14 cellular contexts compared by ENCODE assay signal in the genomic region with DNA sequence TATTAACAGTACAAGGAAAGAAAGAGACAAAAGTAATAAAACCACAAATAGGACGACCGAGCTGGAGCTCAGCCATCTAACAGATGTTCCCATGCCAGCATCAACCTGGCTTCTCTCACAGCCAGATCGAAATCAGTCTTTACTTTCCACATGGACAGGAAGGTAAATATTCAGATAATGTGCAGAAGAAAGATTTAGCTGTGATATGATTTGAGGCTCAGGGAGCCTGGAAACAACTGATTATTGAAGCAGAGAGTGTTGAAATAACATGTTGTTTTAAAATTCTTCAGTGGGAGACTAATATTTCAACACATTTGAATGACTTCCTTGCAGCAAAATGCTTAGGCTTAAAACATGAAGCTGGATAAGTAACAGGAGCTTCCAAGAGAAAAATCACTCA.
A peak's percentile ranks its signal among the peaks of the same experiment; 100 is the strongest.
DNase-seq lines count a peak whose midpoint lies in the region; ATAC-seq and TF ChIP-seq lines count a peak whose summit lies in the region.
"Had no signal": no experiment of that assay in that cellular context is flagged by ENCODE, and none has a peak within 500 bp of the region (broad histone marks: within the 10 kb centered on the region; RNA-seq: fewer than 3 reads in every experiment).

No MANE protein-coding gene starts in this region.

- H3K4me1 ChIP-seq in transverse colon, result peaks cover 0 to 8% (median 2%) of the 10 kb centered on the region in 4 donors

- in situ Hi-C loops in transverse colon (cut with MboI; ENCODE audit: low pct_ligation_motif_present in 1 of 4, low pct_unique_long_range_greater_than_20kb in 1 of 4, low sequenced_read_pairs in 3 of 4), result loop anchor here in 2 of 4 donors (25.0 kb wide), 2 partner anchors 597 to 797 kb away; no protein-coding TSS in a partner anchor

- H3K4me1 Mint-ChIP-seq in activated CD8-positive, alpha-beta T cell treated with anti-CD3 and anti-CD28 coated beads for 36 hours (ENCODE audit: low read depth), result peaks cover 51% of the 10 kb centered on the region

- TF ChIP-seq POLR2A in transverse colon (IDR thresholded peaks at IDR 0.05), result no peak

- no peaks in the 10 kb centered on the region for H3K27me3 ChIP-seq in transverse colon

- H3K4me3 ChIP-seq in fibroblast of villous mesenchyme (ENCODE audit: low read depth, low read length), result no peak overlapping the region
- no peak overlapping the region for H3K4me3 ChIP-seq in transverse colon

- WGBS in transverse colon (ENCODE audit: low coverage in 1 of 2), 2 donors, result 32 to 34% methylated on average over 3 of the region's 3 CpGs

- H3K36me3 Mint-ChIP-seq in activated CD8-positive, alpha-beta T cell treated with anti-CD3 and anti-CD28 coated beads for 36 hours (ENCODE audit: low read depth), result peaks cover 8% of the 10 kb centered on the region

- DNase-seq in DMS 273 (lab: John Stamatoyannopoulos, UW; ENCODE audit: unreplicated experiment), result peak; percentile 2
- no peak for DNase-seq in DMS 273 treated with DMSO at 0.1 percent for 48 hours (lab: John Stamatoyannopoulos, UW)
- DNase-seq in GM03348 (ENCODE audit: low spot score), result peak; percentile 39
- DNase-seq in activated CD8-positive, alpha-beta T cell treated with anti-CD3 and anti-CD28 coated beads for 36 hours, result no peak
- peak; percentile 78 for DNase-seq in fibroblast of villous mesenchyme (ENCODE audit: low read depth)
- DNase-seq in T1000 (lab: John Stamatoyannopoulos, UW), result no peak
- DNase-seq in transverse colon, result no peak
- DNase-seq in DMS114 treated with DMSO at 0.1 percent for 48 hours (lab: John Stamatoyannopoulos, UW; ENCODE audit: unreplicated experiment), result no peak
- DNase-seq: activated CD4-positive, alpha-beta T cell treated with anti-CD3 and anti-CD28 coated beads, Interleukin-2, amount 50 U/mL, for 1 hour; activated effector memory CD4-positive, alpha-beta T cell treated with Interleukin-2 at 50 U/mL for 16 hours; cerebellar nuclear complex; NCI-H2107; nucleus accumbens had no signal

- intact Hi-C loops in activated CD8-positive, alpha-beta T cell treated with anti-CD3 and anti-CD28 coated beads for 36 hours (cut with micrococcal nuclease), result no loop called here
- intact Hi-C loops in transverse colon (cut with DNase I; ENCODE audit: low total_unique reads), result no loop called here

- peaks cover 8% of the 10 kb centered on the region for H3K9me3 Mint-ChIP-seq in activated CD8-positive, alpha-beta T cell treated with anti-CD3 and anti-CD28 coated beads for 36 hours

- H3K27ac ChIP-seq in transverse colon, result no peak overlapping the region
- H3K27ac ChIP-seq: 22Rv1 had no signal

- no peaks in the 10 kb centered on the region for H3K36me3 ChIP-seq in transverse colon

- H3K27ac Mint-ChIP-seq in activated CD8-positive, alpha-beta T cell treated with anti-CD3 and anti-CD28 coated beads for 36 hours, result peak overlapping the region; percentile 18

- no peak for ATAC-seq in activated CD8-positive, alpha-beta T cell treated with anti-CD3 and anti-CD28 coated beads for 36 hours

- no peaks in the 10 kb centered on the region for H3K9me3 ChIP-seq in transverse colon

- POLR2A ChIA-PET in activated CD8-positive, alpha-beta T cell treated with anti-CD3 and anti-CD28 coated beads for 36 hours (lab: Charles Lee), result interaction anchor here (3.1 kb wide), 1 partner anchor 11 kb away, joined by 28 read pairs; no protein-coding TSS in a partner anchor

- no peaks in the 10 kb centered on the region for H3K27me3 Mint-ChIP-seq in activated CD8-positive, alpha-beta T cell treated with anti-CD3 and anti-CD28 coated beads for 36 hours

- CTCF ChIA-PET in activated CD8-positive, alpha-beta T cell treated with anti-CD3 and anti-CD28 coated beads for 36 hours (lab: Charles Lee), result interaction anchor here (4.2 to 5.2 kb wide), 2 partner anchors 11 to 118 kb away, joined by 65 to 86 read pairs; no protein-coding TSS in a partner anchor

- H3K4me3 Mint-ChIP-seq in activated CD8-positive, alpha-beta T cell treated with anti-CD3 and anti-CD28 coated beads for 36 hours, result no peak overlapping the region

- TF ChIP-seq CTCF in activated CD8-positive, alpha-beta T cell treated with anti-CD3 and anti-CD28 coated beads for 36 hours (IDR thresholded peaks at IDR 0.05), result no peak
- TF ChIP-seq CTCF in fibroblast of villous mesenchyme (IDR thresholded peaks at IDR 0.05; ENCODE audit: insufficient read depth, low read depth, low read length), result no peak
- TF ChIP-seq CTCF in transverse colon (IDR thresholded peaks at IDR 0.05), result no peak

- no peak for TF ChIP-seq EP300 in transverse colon (IDR thresholded peaks at IDR 0.05; ENCODE audit: low read depth)

Comparison
In these comparisons a context has a peak if more than half of its experiments do, and no peak if none do; other contexts are left out.
1. DNase-seq: peak in DMS 273 (single experiment), GM03348 (single experiment) and fibroblast of villous mesenchyme (single experiment); none in DMS 273 treated with DMSO at 0.1 percent for 48 hours (single experiment), activated CD8-positive, alpha-beta T cell treated with anti-CD3 and anti-CD28 coated beads for 36 hours (single experiment), T1000 (single experiment), transverse colon (single experiment) and DMS114 treated with DMSO at 0.1 percent for 48 hours (single experiment).